In the genomic region with DNA sequence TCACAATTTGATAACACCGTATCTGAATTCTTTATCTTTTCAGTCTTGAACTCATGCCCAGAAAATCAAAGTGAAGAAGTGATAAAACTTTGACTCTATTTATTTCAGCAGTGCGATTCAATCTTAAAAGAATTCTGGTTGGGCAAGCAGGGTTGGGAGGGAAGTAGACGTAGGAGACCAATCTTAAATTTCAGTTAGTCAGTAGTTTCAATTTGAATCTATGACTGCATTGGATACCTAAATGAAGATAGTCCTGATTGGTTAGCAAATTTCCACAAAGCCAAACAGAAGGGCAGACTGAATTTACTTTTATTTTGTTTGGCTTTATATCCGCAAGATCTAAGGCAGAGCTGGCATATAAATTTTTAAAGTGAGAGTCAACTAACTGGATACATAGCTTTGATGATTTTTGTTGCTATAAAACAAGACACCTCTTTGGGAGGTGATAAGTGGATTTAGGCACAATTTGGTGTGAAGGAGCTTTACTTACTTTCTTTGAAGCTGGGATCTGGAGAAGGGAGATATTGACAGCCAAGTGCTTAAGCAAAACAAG, we compare ENCODE assay signal across 13 cellular contexts. TPM values are rescaled to one million over a fixed set of nuclear protein-coding genes. Genes with fewer than 3 reads are reported as not detected.
DNase-seq lines count a peak whose midpoint lies in the region; ATAC-seq and TF ChIP-seq lines count a peak whose summit lies in the region.
"Had no signal": no experiment of that assay in that cellular context is flagged by ENCODE, and none has a peak within 500 bp of the region (broad histone marks: within the 10 kb centered on the region; RNA-seq: fewer than 3 reads in every experiment).

No MANE protein-coding gene starts in this region.

- intact Hi-C loops in ascending aorta (cut with DNase I) (no loop called here), spleen (cut with DNase I; ENCODE audit: low total_unique reads) (no loop called here)

- TF ChIP-seq CTCF in ascending aorta (IDR thresholded peaks at IDR 0.05) (no peak), parathyroid adenoma (IDR thresholded peaks at IDR 0.05) (no peak), spleen (IDR thresholded peaks at IDR 0.05 in 8 of 11, conservative IDR thresholded peaks at IDR 0.05 in 3 of 11) (no peak)

- H2AFZ ChIP-seq in parathyroid adenoma = peak overlapping the region; percentile 85

- TF ChIP-seq POLR2A in spleen (IDR thresholded peaks at IDR 0.05) = no peak

- no peaks in the 10 kb centered on the region for H3K36me3 ChIP-seq in ascending aorta
- H3K36me3 ChIP-seq in iPS-20b (ENCODE audit: insufficient read depth, low read depth, low read length) = no peaks in the 10 kb centered on the region
- H3K36me3 ChIP-seq in parathyroid adenoma (ENCODE audit: control insufficient read depth, insufficient read depth, low read length) = no peaks in the 10 kb centered on the region
- no peaks in the 10 kb centered on the region for H3K36me3 ChIP-seq in spleen

- H3K4me2 ChIP-seq in parathyroid adenoma (ENCODE audit: low read length) = no peak overlapping the region

- H3K27me3 ChIP-seq in ascending aorta = no peaks in the 10 kb centered on the region
- no peaks in the 10 kb centered on the region for H3K27me3 ChIP-seq in iPS-20b (ENCODE audit: insufficient read depth, low read length)
- H3K27me3 ChIP-seq in parathyroid adenoma (ENCODE audit: control insufficient read depth, insufficient read depth, low read length) = no peaks in the 10 kb centered on the region
- H3K27me3 ChIP-seq in spleen (replicated peaks in 1 of 7) = peaks cover 0 to 28% (median 12%) of the 10 kb centered on the region in 7 donors

- 59 to 81% (median 65%) methylated on average over 4 of the region's 4 CpGs for WGBS in spleen, 5 donors

- no peaks in the 10 kb centered on the region for H3K79me2 ChIP-seq in parathyroid adenoma

- ATAC-seq in HG03025 (IDR thresholded peaks at IDR 0.05; ENCODE audit: low FRiP score, unreplicated experiment) = no peak
- ATAC-seq: activated CD8-positive, alpha-beta T cell treated with anti-CD3 and anti-CD28 coated beads for 36 hours had no signal

- peak overlapping the region in 1 of 2 donors; percentile 96 for H3K4me3 ChIP-seq in ascending aorta
- H3K4me3 ChIP-seq in iPS-20b (ENCODE audit: low read length) = peak overlapping the region; percentile 82; the same call in 1 of the 2 replicates
- H3K4me3 ChIP-seq in parathyroid adenoma (ENCODE audit: low read depth, low read length) = no peak overlapping the region
- H3K4me3 ChIP-seq in spleen = no peak overlapping the region

- H3K4me1 ChIP-seq in ascending aorta (peaks cover 0 to 6% of the 10 kb centered on the region in 2 donors), iPS-20b (ENCODE audit: insufficient read depth, low read length) (peaks cover 53% of the 10 kb centered on the region), parathyroid adenoma (peaks cover 2% of the 10 kb centered on the region), spleen (peaks cover 0 to 6% (median 0%) of the 10 kb centered on the region in 6 donors)

- H3K27ac ChIP-seq in ascending aorta (peak overlapping the region; percentile 91 to 93), iPS-20b (ENCODE audit: low read length) (no peak overlapping the region), parathyroid adenoma (peak overlapping the region; percentile 4), spleen (peak overlapping the region in 4 of 8 donors; percentile 29 to 79 (median 76))

- H3K9ac ChIP-seq in iPS-20b (ENCODE audit: low read depth, low read length) = peak overlapping the region; percentile 9; the same call in 1 of the 2 replicates
- H3K9ac ChIP-seq in parathyroid adenoma = no peak overlapping the region

- DNase-seq in AG08396 (ENCODE audit: low spot score) (peak; percentile 47), ascending aorta (ENCODE audit: low spot score in 2 of 2) (no peak), spleen (no peak)
- no peak for DNase-seq in effector CD4-positive, alpha-beta T cell
- no peak for DNase-seq in stimulated activated CD4-positive, alpha-beta T cell treated with anti-CD3 and anti-CD28 coated beads, Interleukin-4, amount 100 ng/mL, for 4 hours
- DNase-seq: activated CD8-positive, alpha-beta T cell treated with anti-CD3 and anti-CD28 coated beads for 36 hours; activated gamma-delta T cell; DMS153; SHP77; T1000 had no signal

- no peaks in the 10 kb centered on the region for H3K9me3 ChIP-seq in ascending aorta
- H3K9me3 ChIP-seq in iPS-20b (ENCODE audit: insufficient read depth, low read depth, low read length) = no peaks in the 10 kb centered on the region
- H3K9me3 ChIP-seq in parathyroid adenoma (ENCODE audit: control insufficient read depth, low read length) = no peaks in the 10 kb centered on the region
- no peaks in the 10 kb centered on the region for H3K9me3 ChIP-seq in spleen

RNA-seq across cellular contexts. Expression of gene ACSS3, which starts 2.6 kb away (rescaled TPM):
- total RNA-seq in ascending aorta = 11.6 TPM
- 10 to 100 TPM in 2 of 7 donors, 1 to 10 TPM in 5; 5.9 to 12.3 (median 9.0) TPM for total RNA-seq in spleen
- polyA plus RNA-seq in spleen = 1 to 10 TPM; 1.1 to 1.4 (median 1.3) TPM
- total RNA-seq: activated CD8-positive, alpha-beta T cell treated with anti-CD3 and anti-CD28 coated beads for 36 hours had no signal
